Comparison of ENCODE assay signal across 24 cellular contexts in the genomic region with DNA sequence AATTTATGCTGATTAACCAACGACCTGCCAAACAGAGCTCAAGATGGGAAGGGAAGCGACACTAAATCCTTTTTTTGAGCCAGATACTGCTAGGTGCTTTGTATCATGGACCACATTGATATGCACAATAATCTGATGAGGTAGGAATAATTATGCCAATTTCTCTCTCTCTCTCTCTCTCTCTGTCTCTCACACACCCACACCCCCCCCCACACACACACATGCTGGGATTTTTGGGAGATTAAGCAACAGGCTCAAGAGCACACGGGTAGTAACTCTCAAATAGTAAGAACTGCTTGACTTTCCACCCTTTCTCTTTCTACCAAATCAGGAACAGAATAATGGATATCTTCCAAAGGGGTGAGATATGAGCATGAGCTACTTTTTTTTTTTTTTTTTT.
DNase-seq lines count a peak whose midpoint lies in the region; ATAC-seq and TF ChIP-seq lines count a peak whose summit lies in the region.
"Had no signal": no experiment of that assay in that cellular context is flagged by ENCODE, and none has a peak within 500 bp of the region (broad histone marks: within the 10 kb centered on the region; RNA-seq: fewer than 3 reads in every experiment).

No MANE protein-coding gene starts in this region.

- no peak overlapping the region for H3K4me2 ChIP-seq in hepatocyte
- H3K4me2 ChIP-seq: BLaER1 had no signal

- TF ChIP-seq POLR2A in uterus (IDR thresholded peaks at IDR 0.05), result no peak

- WGBS in hepatocyte (ENCODE audit: low lambda C conversion rate, missing lambda C conversion rate), result 58% methylated on average over 3 of the region's 3 CpGs

- intact Hi-C loops in uterus (cut with DNase I; ENCODE audit: low total_unique reads), result no loop called here

- H3K9me3 Mint-ChIP-seq in neural crest cell, result peaks cover 5% of the 10 kb centered on the region

- H3K27ac ChIP-seq in caudate nucleus (ENCODE audit: low read depth, low read length), result peak overlapping the region; percentile 49
- H3K27ac ChIP-seq in uterus, result peak overlapping the region; percentile 30 to 45
- H3K27ac ChIP-seq in hepatocyte, result no peak overlapping the region
- H3K27ac ChIP-seq: BLaER1 had no signal

- H3K9me3 ChIP-seq in uterus (no peaks in the 10 kb centered on the region), hepatocyte (ENCODE audit: low read depth) (no peaks in the 10 kb centered on the region)
- H3K9me3 ChIP-seq: BE2C, BLaER1 had no signal

- DNase-seq in NCI-H2227 (lab: John Stamatoyannopoulos, UW; ENCODE audit: unreplicated experiment), result peak; percentile 62
- peak in 16 of 61 donors; percentile 4 to 61 (median 31) for DNase-seq in caudate nucleus (lab: John Stamatoyannopoulos, UW)
- DNase-seq in neural crest cell (ENCODE audit: low read depth, low spot score), result no peak
- DNase-seq in uterus, result peak; percentile 40 to 61
- no peak for DNase-seq in UCSD-AML1 (lab: John Stamatoyannopoulos, UW; ENCODE audit: unreplicated experiment)
- no peak for DNase-seq in activated CD4-positive, alpha-beta T cell treated with anti-CD3 and anti-CD28 coated beads, Interleukin-2, amount 50 U/mL, for 1 hour
- no peak for DNase-seq in hepatocyte (ENCODE audit: low spot score)
- DNase-seq: 8988T; ACHN; BE2C; C1 segment of cervical spinal cord; CD4-positive, alpha-beta memory T cell; CD4-positive, CD25-positive, alpha-beta regulatory T cell; CD8-positive, alpha-beta memory T cell; COR-L47; DMS 273 treated with DMSO at 0.1 percent for 48 hours; DMS153; DMS53; DMS79; GF-D8 had no signal

- peak overlapping the region; percentile 68 for H3K27ac Mint-ChIP-seq in neural crest cell (ENCODE audit: unreplicated experiment)
- H3K27ac Mint-ChIP-seq: CD14-positive monocyte; CD4-positive, alpha-beta memory T cell; CD4-positive, CD25-positive, alpha-beta regulatory T cell; CD8-positive, alpha-beta memory T cell had no signal

- H3K4me1 ChIP-seq in uterus (peaks cover 0 to 4% of the 10 kb centered on the region in 2 donors), hepatocyte (ENCODE audit: insufficient read depth) (no peaks in the 10 kb centered on the region)
- H3K4me1 ChIP-seq: BE2C, BLaER1 had no signal

- ATAC-seq in GM21737 (IDR thresholded peaks at IDR 0.05; ENCODE audit: unreplicated experiment), result no peak
- ATAC-seq: GM12878 had no signal

- H3K4me3 Mint-ChIP-seq in neural crest cell, result no peak overlapping the region
- H3K4me3 Mint-ChIP-seq: CD14-positive monocyte; CD4-positive, alpha-beta memory T cell; CD4-positive, CD25-positive, alpha-beta regulatory T cell; CD8-positive, alpha-beta memory T cell had no signal

- H3K4me3 ChIP-seq in uterus, result no peak overlapping the region
- no peak overlapping the region for H3K4me3 ChIP-seq in hepatocyte
- H3K4me3 ChIP-seq: BLaER1, GM12878 had no signal

- H3K27me3 ChIP-seq in uterus (no peaks in the 10 kb centered on the region), hepatocyte (no peaks in the 10 kb centered on the region)
- H3K27me3 ChIP-seq: BE2C, BLaER1 had no signal

- H4K20me1 ChIP-seq in hepatocyte (ENCODE audit: insufficient read depth, poor library complexity, severe bottlenecking), result no peaks in the 10 kb centered on the region
- H4K20me1 ChIP-seq: BLaER1 had no signal

- TF ChIP-seq CTCF in neural crest cell (conservative IDR thresholded peaks at IDR 0.05) (no peak), uterus (IDR thresholded peaks at IDR 0.05) (no peak), hepatocyte (IDR thresholded peaks at IDR 0.05; ENCODE audit: poor library complexity) (no peak)

- H3K9me2 ChIP-seq in hepatocyte (replicated peaks; ENCODE audit: insufficient read depth), result no peaks in the 10 kb centered on the region

- H2AFZ ChIP-seq in hepatocyte, result no peak overlapping the region

- H3K79me2 ChIP-seq in hepatocyte, result no peaks in the 10 kb centered on the region

- H3K4me1 Mint-ChIP-seq in neural crest cell, result peaks cover 13% of the 10 kb centered on the region
- H3K4me1 Mint-ChIP-seq: CD14-positive monocyte; CD4-positive, alpha-beta memory T cell; CD4-positive, CD25-positive, alpha-beta regulatory T cell; CD8-positive, alpha-beta memory T cell had no signal

- no peaks in the 10 kb centered on the region for H3K27me3 Mint-ChIP-seq in neural crest cell (ENCODE audit: low read depth)

- H3K36me3 Mint-ChIP-seq in neural crest cell (ENCODE audit: low read depth), result no peaks in the 10 kb centered on the region
- H3K36me3 Mint-ChIP-seq: CD14-positive monocyte; CD4-positive, alpha-beta memory T cell; CD4-positive, CD25-positive, alpha-beta regulatory T cell; CD8-positive, alpha-beta memory T cell had no signal

- no peaks in the 10 kb centered on the region for H3K36me3 ChIP-seq in uterus
- H3K36me3 ChIP-seq in hepatocyte (replicated peaks; ENCODE audit: insufficient read depth, low read depth), result no peaks in the 10 kb centered on the region
- H3K36me3 ChIP-seq: BE2C had no signal

Comparison
In these comparisons a context has a peak if more than half of its experiments do, and no peak if none do; other contexts are left out.
1. DNase-seq: peak in NCI-H2227 (single experiment) and uterus (2 of 2); none in neural crest cell (single experiment), UCSD-AML1 (single experiment), activated CD4-positive, alpha-beta T cell treated with anti-CD3 and anti-CD28 coated beads, Interleukin-2, amount 50 U/mL, for 1 hour (single experiment) and hepatocyte (single experiment).